Comparison of ENCODE assay signal across 15 cellular contexts in genomic region chr10:46002189-46002687, GRCh38. TPM values are rescaled to one million over a fixed set of nuclear protein-coding genes. Genes with fewer than 3 reads are reported as not detected.
"Had no signal": no experiment of that assay in that cellular context is flagged by ENCODE, and none has a peak within 500 bp of the region (broad histone marks: within the 10 kb centered on the region; RNA-seq: fewer than 3 reads in every experiment).

No MANE protein-coding gene starts in this region.

RNA-seq across cellular contexts. Expression of gene MSMB, which starts 43.8 kb away (rescaled TPM):
- total RNA-seq: activated B cell treated with CpG ODN at 0.5 μM for 24 hours; activated CD8-positive, alpha-beta memory T cell treated with anti-CD3 and anti-CD28 coated beads for 36 hours; activated CD8-positive, alpha-beta memory T cell treated with anti-CD3 and anti-CD28 coated beads, Interleukin-2, amount 10 ng/mL, durations not matched to agents 7 days and 5 days; activated CD8-positive, alpha-beta T cell treated with anti-CD3 and anti-CD28 coated beads, Interleukin-2, amount 10 ng/mL, durations not matched to agents 7 days and 5 days; activated T-cell treated with anti-CD3 and anti-CD28 coated beads, Interleukin-2, amount 50 U/mL, for 72 hours; adrenal gland; aorta; body of pancreas; chondrocyte; dermis blood vessel endothelial cell; esophagus muscularis mucosa; foreskin keratinocyte; gastrocnemius medialis; T-helper 1 cell treated with Interleukin-12 subunit alpha and Interleukin-12 subunit beta and Interleukin-4 antibody, amounts not matched to agents 30 ng/mL and 1 ng/mL, for 36 hours; T-helper 2 cell treated with Interferon-gamma antibody and Interleukin-4, amounts not matched to agents 100 ng/mL and 5 ng/mL, for 36 hours had no signal
- polyA plus RNA-seq: adrenal gland, aorta, foreskin keratinocyte had no signal
